Comparison of ENCODE assay signal across 8 cellular contexts in genomic region chrX:153494541-153495361, GRCh38. TPM values are rescaled to one million over a fixed set of nuclear protein-coding genes. Genes with fewer than 3 reads are reported as not detected.
DNase-seq lines count a peak whose midpoint lies in the region; ATAC-seq and TF ChIP-seq lines count a peak whose summit lies in the region.

TSS of gene BGN (plus strand) at chrX:153494980. CDS start at chrX:153504632, 9,652 bp downstream.

- H3K27ac Mint-ChIP-seq in neural progenitor cell = peak within 1 kb of the TSS; percentile 72

- peak within 1 kb of the TSS; percentile 28 for H2AFZ ChIP-seq in neural progenitor cell (replicated peaks)

- peak within 1 kb of the TSS; percentile 74 for H3K4me3 Mint-ChIP-seq in neural progenitor cell

- H3K27ac ChIP-seq in Peyer's patch = peak within 1 kb of the TSS in 2 of 4 donors; percentile 17 to 31
- H3K27ac ChIP-seq in neural progenitor cell = no peak within 1 kb of the TSS

- peaks cover 16% of the 10 kb centered on the region for H3K4me1 Mint-ChIP-seq in neural progenitor cell

- H4K20me1 ChIP-seq in neural progenitor cell (ENCODE audit: low read depth) = no peaks in the 10 kb centered on the region

- H3K9me3 ChIP-seq in Peyer's patch (no peaks in the 10 kb centered on the region), neural progenitor cell (ENCODE audit: low read depth) (no peaks in the 10 kb centered on the region)

- H3K36me3 ChIP-seq in Peyer's patch (no peaks in the 10 kb centered on the region), neural progenitor cell (no peaks in the 10 kb centered on the region)

- peak within 1 kb of the TSS in 2 of 4 donors; percentile 11 to 17 for H3K4me3 ChIP-seq in Peyer's patch
- peak within 1 kb of the TSS; percentile 56 for H3K4me3 ChIP-seq in fibroblast of villous mesenchyme (ENCODE audit: low read depth, low read length)
- H3K4me3 ChIP-seq in neural progenitor cell = peak within 1 kb of the TSS; percentile 37

- no peak for ATAC-seq in activated CD4-positive, CD25-positive, alpha-beta regulatory T cell treated with anti-CD3 and anti-CD28 coated beads, Interleukin-2, amount 50 U/mL, for 24 hours

- no peaks in the 10 kb centered on the region for H3K27me3 ChIP-seq in Peyer's patch
- H3K27me3 ChIP-seq in neural progenitor cell = no peaks in the 10 kb centered on the region

- DNase-seq in EH (ENCODE audit: low read depth) (peak; percentile 82), Peyer's patch (no peak), fibroblast of villous mesenchyme (ENCODE audit: low read depth) (peak; percentile 38), neural progenitor cell (ENCODE audit: low spot score) (peak; percentile 69), GM20000 (ENCODE audit: low spot score) (no peak), GM19238 (ENCODE audit: insufficient read length, low spot score) (no peak)
- no peak for DNase-seq in activated CD4-positive, CD25-positive, alpha-beta regulatory T cell treated with anti-CD3 and anti-CD28 coated beads, Interleukin-2, amount 50 U/mL, for 72 hours

- TF ChIP-seq CTCF in Peyer's patch (IDR thresholded peaks at IDR 0.05) = no peak
- peak; percentile 37 for TF ChIP-seq CTCF in fibroblast of villous mesenchyme (IDR thresholded peaks at IDR 0.05; ENCODE audit: insufficient read depth, low read depth, low read length)
- TF ChIP-seq CTCF in neural progenitor cell (IDR thresholded peaks at IDR 0.05) = peak; percentile 40
- no peak for TF ChIP-seq CTCF in GM20000 (IDR thresholded peaks at IDR 0.05; ENCODE audit: extremely low read depth, missing control alignments)

- H3K9me3 Mint-ChIP-seq in neural progenitor cell = peaks cover 2% of the 10 kb centered on the region

- H3K79me2 ChIP-seq in neural progenitor cell (ENCODE audit: low read depth) = no peaks in the 10 kb centered on the region

- no peaks in the 10 kb centered on the region for H3K4me1 ChIP-seq in Peyer's patch
- H3K4me1 ChIP-seq in neural progenitor cell = peaks cover 7% of the 10 kb centered on the region

- no peak within 1 kb of the TSS for H3K9ac ChIP-seq in neural progenitor cell

- H3K36me3 Mint-ChIP-seq in neural progenitor cell = no peaks in the 10 kb centered on the region

- H3K27me3 Mint-ChIP-seq in neural progenitor cell (ENCODE audit: insufficient read depth, low read depth) = peaks cover 9% of the 10 kb centered on the region

- peak within 1 kb of the TSS; percentile 58 for H3K4me2 ChIP-seq in neural progenitor cell

- no peaks in the 10 kb centered on the region for H3F3A ChIP-seq in neural progenitor cell (ENCODE audit: low read depth)

- TF ChIP-seq POLR2A in Peyer's patch (IDR thresholded peaks at IDR 0.05) = no peak

RNA-seq across cellular contexts. Expression of gene BGN, which starts in this region (rescaled TPM):
- 10 to 100 TPM in 3 of 4 donors, 1 to 10 TPM in 1; 2.5 to 28.9 (median 11.7) TPM for total RNA-seq in Peyer's patch
- 14.7 and 62.5 TPM in 2 replicates for total RNA-seq in fibroblast of villous mesenchyme
- total RNA-seq in neural progenitor cell (ENCODE audit: low replicate concordance) = 0.37 TPM in 1 of 2 replicates, not detected in the other

Comparison
In these comparisons a context has a peak if more than half of its experiments do, and no peak if none do; other contexts are left out.
1. Peak in DNase-seq, H3K4me3 ChIP-seq and H3K4me2 ChIP-seq in neural progenitor cell; RNA of the gene not detected or under 1 TPM.
2. DNase-seq: peak in EH (single experiment) and fibroblast of villous mesenchyme (single experiment); none in Peyer's patch (0 of 3), activated CD4-positive, CD25-positive, alpha-beta regulatory T cell treated with anti-CD3 and anti-CD28 coated beads, Interleukin-2, amount 50 U/mL, for 72 hours (single experiment), GM20000 (single experiment) and GM19238 (single experiment).
3. CTCF ChIP-seq: peak in fibroblast of villous mesenchyme (single experiment) and neural progenitor cell (single experiment); none in Peyer's patch (0 of 6) and GM20000 (single experiment).